In genomic region chr6:149334682-149335160, GRCh38 we compare ENCODE assay signal across 10 cellular contexts. TPM values are rescaled to one million over a fixed set of nuclear protein-coding genes. Genes with fewer than 3 reads are reported as not detected.
DNase-seq lines count a peak whose midpoint lies in the region; ATAC-seq and TF ChIP-seq lines count a peak whose summit lies in the region.
"Had no signal": no experiment of that assay in that cellular context is flagged by ENCODE, and none has a peak within 500 bp of the region (broad histone marks: within the 10 kb centered on the region; RNA-seq: fewer than 3 reads in every experiment).

No MANE protein-coding gene starts in this region.

- peaks cover 98% of the 10 kb centered on the region for H3K4me1 ChIP-seq in CD4-positive, CD25-positive, alpha-beta regulatory T cell (ENCODE audit: control insufficient read depth, insufficient read depth, low read length, poor library complexity, severe bottlenecking)
- H3K4me1 ChIP-seq in left lung: peaks cover 41 to 95% of the 10 kb centered on the region in 2 donors

- H3K27ac Mint-ChIP-seq in CD4-positive, CD25-positive, alpha-beta regulatory T cell: peak overlapping the region; percentile 38 to 84 (median 67)
- H3K27ac Mint-ChIP-seq in HFFc6 (peak overlapping the region; percentile 73), progenitor cell of endocrine pancreas (no peak overlapping the region)
- peak overlapping the region; percentile 78 for H3K27ac Mint-ChIP-seq in activated naive CD8-positive, alpha-beta T cell treated with anti-CD3 and anti-CD28 coated beads for 36 hours

- intact Hi-C loops in left lung (cut with DNase I): no loop called here

- H3K9me3 ChIP-seq in CD4-positive, CD25-positive, alpha-beta regulatory T cell (ENCODE audit: control insufficient read depth in 2 of 2, low read length in 2 of 2): no peaks in the 10 kb centered on the region
- H3K9me3 ChIP-seq in left lung: no peaks in the 10 kb centered on the region
- H3K9me3 ChIP-seq: right lobe of liver had no signal

- no peak for DNase-seq in CD4-positive, CD25-positive, alpha-beta regulatory T cell
- DNase-seq in HFFc6 (peak; percentile 73), left lung (no peak), SHP77 (lab: John Stamatoyannopoulos, UW) (no peak), progenitor cell of endocrine pancreas (ENCODE audit: low spot score, unreplicated experiment) (no peak), NCI-H524 treated with DMSO at 0.1 percent for 48 hours (lab: John Stamatoyannopoulos, UW) (no peak), T-helper 9 cell (no peak)
- DNase-seq in activated naive CD8-positive, alpha-beta T cell treated with anti-CD3 and anti-CD28 coated beads for 36 hours: no peak
- DNase-seq: caudate nucleus, right lobe of liver had no signal

- H3K4me3 ChIP-seq in CD4-positive, CD25-positive, alpha-beta regulatory T cell (ENCODE audit: low read depth, low read length): peak overlapping the region; percentile 68
- H3K4me3 ChIP-seq in left lung: no peak overlapping the region
- H3K4me3 ChIP-seq: right lobe of liver had no signal

- H3K4me1 Mint-ChIP-seq in CD4-positive, CD25-positive, alpha-beta regulatory T cell: peaks cover 76 to 91% (median 86%) of the 10 kb centered on the region in 4 donors
- H3K4me1 Mint-ChIP-seq in HFFc6 (ENCODE audit: low read depth) (peaks cover 83% of the 10 kb centered on the region), progenitor cell of endocrine pancreas (ENCODE audit: low read depth) (peaks cover 55% of the 10 kb centered on the region)
- peaks cover 84% of the 10 kb centered on the region for H3K4me1 Mint-ChIP-seq in activated naive CD8-positive, alpha-beta T cell treated with anti-CD3 and anti-CD28 coated beads for 36 hours

- H3K36me3 Mint-ChIP-seq in CD4-positive, CD25-positive, alpha-beta regulatory T cell: peaks cover 9% of the 10 kb centered on the region
- H3K36me3 Mint-ChIP-seq in HFFc6 (ENCODE audit: low read depth) (peaks cover 14% of the 10 kb centered on the region), progenitor cell of endocrine pancreas (ENCODE audit: insufficient read depth) (peaks cover 2% of the 10 kb centered on the region)
- H3K36me3 Mint-ChIP-seq in activated naive CD8-positive, alpha-beta T cell treated with anti-CD3 and anti-CD28 coated beads for 36 hours: peaks cover 30% of the 10 kb centered on the region

- H3K36me3 ChIP-seq in CD4-positive, CD25-positive, alpha-beta regulatory T cell (ENCODE audit: control insufficient read depth, insufficient read depth, low read length): no peaks in the 10 kb centered on the region
- H3K36me3 ChIP-seq in left lung: no peaks in the 10 kb centered on the region
- H3K36me3 ChIP-seq: right lobe of liver had no signal

- peak overlapping the region; percentile 37 to 85 (median 60) for H3K4me3 Mint-ChIP-seq in CD4-positive, CD25-positive, alpha-beta regulatory T cell
- H3K4me3 Mint-ChIP-seq in HFFc6 (peak overlapping the region; percentile 51), progenitor cell of endocrine pancreas (ENCODE audit: low read depth) (no peak overlapping the region)
- H3K4me3 Mint-ChIP-seq in activated naive CD8-positive, alpha-beta T cell treated with anti-CD3 and anti-CD28 coated beads for 36 hours: peak overlapping the region; percentile 35

- ATAC-seq in CD4-positive, CD25-positive, alpha-beta regulatory T cell (ENCODE audit: low read depth in 2 of 2): no peak
- ATAC-seq in left lung: peak; percentile 37

- H3K9me3 Mint-ChIP-seq in CD4-positive, CD25-positive, alpha-beta regulatory T cell: peaks cover 0 to 5% (median 0%) of the 10 kb centered on the region in 7 donors
- H3K9me3 Mint-ChIP-seq in HFFc6: no peaks in the 10 kb centered on the region
- H3K9me3 Mint-ChIP-seq in activated naive CD8-positive, alpha-beta T cell treated with anti-CD3 and anti-CD28 coated beads for 36 hours: peaks cover 7% of the 10 kb centered on the region
- H3K9me3 Mint-ChIP-seq in progenitor cell of endocrine pancreas (ENCODE audit: low read depth): peaks cover 3% of the 10 kb centered on the region

- no peaks in the 10 kb centered on the region for H3K27me3 Mint-ChIP-seq in CD4-positive, CD25-positive, alpha-beta regulatory T cell
- H3K27me3 Mint-ChIP-seq in HFFc6 (ENCODE audit: insufficient read depth) (peaks cover 1% of the 10 kb centered on the region; the same call in 1 of the 2 replicates), progenitor cell of endocrine pancreas (no peaks in the 10 kb centered on the region)
- no peaks in the 10 kb centered on the region for H3K27me3 Mint-ChIP-seq in activated naive CD8-positive, alpha-beta T cell treated with anti-CD3 and anti-CD28 coated beads for 36 hours

- H3K27me3 ChIP-seq in CD4-positive, CD25-positive, alpha-beta regulatory T cell (ENCODE audit: control insufficient read depth, insufficient read depth, low read length): no peaks in the 10 kb centered on the region
- no peaks in the 10 kb centered on the region for H3K27me3 ChIP-seq in left lung
- H3K27me3 ChIP-seq: right lobe of liver had no signal

- H3K27ac ChIP-seq in CD4-positive, CD25-positive, alpha-beta regulatory T cell (ENCODE audit: insufficient read depth, low read length, poor library complexity, severe bottlenecking): peak overlapping the region; percentile 26
- H3K27ac ChIP-seq in left lung: peak overlapping the region in 1 of 2 donors; percentile 4
- H3K27ac ChIP-seq: right lobe of liver had no signal

- no peak for TF ChIP-seq CTCF in HFFc6 (IDR thresholded peaks at IDR 0.05)
- no peak for TF ChIP-seq CTCF in left lung (IDR thresholded peaks at IDR 0.05)
- TF ChIP-seq CTCF in progenitor cell of endocrine pancreas (IDR thresholded peaks at IDR 0.05; ENCODE audit: unreplicated experiment): no peak

RNA-seq across cellular contexts. Expression of gene TAB2, which starts 17.2 kb away (rescaled TPM):
- 180 TPM for total RNA-seq in CD4-positive, CD25-positive, alpha-beta regulatory T cell
- polyA plus RNA-seq in CD4-positive, CD25-positive, alpha-beta regulatory T cell: 10 to 100 TPM; 21.6 to 26.8 (median 22.0) TPM
- total RNA-seq in HFFc6 (2021; fragmentation: NEBNext Ultra II Directional; extraction: Animal tissue kit (Norgen Biotek cat#: 25700)): 10 to 100 TPM; 37.8 to 50.6 (median 44.5) TPM
- 10 to 100 TPM; 55.5 to 56.1 TPM for total RNA-seq in activated naive CD8-positive, alpha-beta T cell treated with anti-CD3 and anti-CD28 coated beads for 36 hours
- total RNA-seq in left lung (10 to 100 TPM; 49.3 to 51.2 TPM), progenitor cell of endocrine pancreas (58.0 and 60.0 TPM in 2 replicates)
